In the genomic region with DNA sequence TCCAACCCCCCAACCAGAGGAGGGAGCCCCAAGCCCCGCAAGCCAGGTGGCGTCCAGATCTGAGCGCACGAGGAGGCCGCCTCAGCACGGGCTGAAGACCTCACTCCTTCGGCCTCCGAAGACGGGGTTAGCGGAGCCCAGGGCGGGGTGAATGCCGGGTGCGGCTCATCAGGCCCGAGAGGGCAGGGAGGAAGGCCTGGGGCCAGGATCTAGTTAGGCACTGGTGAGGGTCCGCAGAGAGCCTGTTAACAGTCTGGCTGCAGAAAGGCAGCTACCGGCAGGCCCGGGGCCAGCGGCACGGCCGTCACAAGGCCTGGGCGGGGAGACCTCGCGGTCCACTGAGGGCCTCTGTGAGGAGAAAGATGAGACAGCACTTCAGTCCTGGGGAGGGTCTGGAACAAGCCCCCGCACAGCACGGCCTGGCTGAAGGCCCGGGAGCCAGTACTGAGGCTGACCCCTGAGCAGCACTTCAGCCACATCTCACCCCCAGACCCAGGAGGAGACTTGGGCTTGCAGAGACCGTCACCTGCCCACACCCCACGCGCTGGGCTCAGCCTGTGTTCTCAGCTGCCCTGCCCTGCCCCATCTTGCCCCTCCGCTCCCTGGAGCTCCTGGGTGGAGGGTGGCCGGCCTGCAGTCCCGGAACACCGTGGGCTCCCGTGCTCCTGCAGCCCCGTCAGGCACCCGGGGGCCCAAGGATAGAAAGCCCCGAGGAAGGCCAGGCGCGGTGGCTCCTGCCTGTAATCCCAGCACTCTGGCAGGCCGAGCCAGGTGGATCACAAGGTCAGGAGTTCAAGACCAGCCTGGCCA, we compare ENCODE assay signal across 23 cellular contexts.
DNase-seq lines count a peak whose midpoint lies in the region; ATAC-seq and TF ChIP-seq lines count a peak whose summit lies in the region.
"Had no signal": no experiment of that assay in that cellular context is flagged by ENCODE, and none has a peak within 500 bp of the region (broad histone marks: within the 10 kb centered on the region; RNA-seq: fewer than 3 reads in every experiment).

No MANE protein-coding gene starts in this region.

- H3K36me3 ChIP-seq in cardiac muscle cell, result no peaks in the 10 kb centered on the region
- no peaks in the 10 kb centered on the region for H3K36me3 ChIP-seq in Panc1 (ENCODE audit: control insufficient read depth, insufficient read depth, low read length)
- no peaks in the 10 kb centered on the region for H3K36me3 ChIP-seq in right lobe of liver
- no peaks in the 10 kb centered on the region for H3K36me3 ChIP-seq in aorta (ENCODE audit: control insufficient read depth in 1 of 2, insufficient read depth in 2 of 2, low read length in 1 of 2)
- H3K36me3 ChIP-seq: Peyer's patch had no signal

- no peak for TF ChIP-seq POLR2A in right lobe of liver (IDR thresholded peaks at IDR 0.05)

- no peaks in the 10 kb centered on the region for H3K9me3 ChIP-seq in cardiac muscle cell (ENCODE audit: low read depth)
- no peaks in the 10 kb centered on the region for H3K9me3 ChIP-seq in Panc1 (ENCODE audit: control insufficient read depth, insufficient read depth, low read depth, low read length)
- H3K9me3 ChIP-seq in right lobe of liver, result no peaks in the 10 kb centered on the region
- no peaks in the 10 kb centered on the region for H3K9me3 ChIP-seq in aorta (ENCODE audit: control insufficient read depth, low read length)
- H3K9me3 ChIP-seq: Caco-2, Peyer's patch had no signal

- H3K4me1 ChIP-seq in cardiac muscle cell (ENCODE audit: low read depth) (peaks cover 3% of the 10 kb centered on the region), Panc1 (ENCODE audit: control insufficient read depth, insufficient read depth, low read length) (0 out of 2 replicates have a peak, but pooled peaks cover 3% of the 10 kb centered on the region), right lobe of liver (no peaks in the 10 kb centered on the region), aorta (ENCODE audit: control insufficient read depth in 1 of 2, insufficient read depth in 2 of 2, low read length in 2 of 2) (no peaks in the 10 kb centered on the region)
- H3K4me1 ChIP-seq: Caco-2, Peyer's patch had no signal

- POLR2A ChIA-PET in Panc1 (lab: Charles Lee), result no interaction called here

- CTCF ChIA-PET in Panc1 (lab: Charles Lee), result no interaction called here

- TF ChIP-seq CTCF in cardiac muscle cell (IDR thresholded peaks at IDR 0.05; ENCODE audit: low read depth, low read length) (no peak), Panc1 (IDR thresholded peaks at IDR 0.05) (no peak), right lobe of liver (IDR thresholded peaks at IDR 0.05) (no peak)

- in situ Hi-C loops in Panc1 (cut with HindIII; ENCODE audit: low pct_unique_long_range_greater_than_20kb, low sequenced_read_pairs), result no loop called here

- ATAC-seq in Panc1 (peak; percentile 9; the same call in 1 of the 2 replicates), right lobe of liver (peak in 1 of 4 donors; percentile 12), aorta (ENCODE audit: low FRiP score) (peak; percentile 9), GM19035 (IDR thresholded peaks at IDR 0.05; ENCODE audit: unreplicated experiment) (no peak)

- WGBS in right lobe of liver (ENCODE audit: insufficient coverage, low coverage, low lambda C conversion rate, missing lambda C conversion rate), result 40% methylated on average over 1 of the region's 40 CpGs
- WGBS in aorta, 2 donors, result 95% methylated on average over 37 to 40 of the region's 40 CpGs

- no TSS peak for BruUV-seq in Panc1 (replicated peaks; lab: Mats Ljungman, UMichigan)

- H3K27me3 ChIP-seq in cardiac muscle cell, result no peaks in the 10 kb centered on the region
- H3K27me3 ChIP-seq in Panc1 (ENCODE audit: control insufficient read depth, insufficient read depth, low read length), result no peaks in the 10 kb centered on the region
- no peaks in the 10 kb centered on the region for H3K27me3 ChIP-seq in right lobe of liver
- no peaks in the 10 kb centered on the region for H3K27me3 ChIP-seq in aorta (ENCODE audit: control insufficient read depth in 1 of 2, insufficient read depth in 2 of 2, low read length in 1 of 2)
- H3K27me3 ChIP-seq: Peyer's patch had no signal

- intact Hi-C loops in cardiac septum (cut with DNase I) (no loop called here), Panc1 (cut with micrococcal nuclease; ENCODE audit: unreplicated experiment) (no loop called here), right lobe of liver (cut with DNase I) (no loop called here), aorta (cut with DNase I) (no loop called here)

- no peak for DNase-seq in cardiac muscle cell (ENCODE audit: low read depth in 1 of 2, low spot score in 1 of 2)
- no peak for DNase-seq in cardiac septum (ENCODE audit: low spot score)
- no peak for DNase-seq in Panc1 (ENCODE audit: low read depth, low spot score)
- no peak for DNase-seq in right lobe of liver
- DNase-seq in aorta, result no peak
- no peak for DNase-seq in NCI-H187 (lab: John Stamatoyannopoulos, UW)
- DNase-seq in NCI-H2196 (lab: John Stamatoyannopoulos, UW; ENCODE audit: unreplicated experiment), result no peak
- DNase-seq: 8988T, Caco-2, EL, GDM1, GM23248, H9, IMR-90, NCI-H1092 treated with DMSO at 0.1 percent for 48 hours, NCI-H2029, NCI-H2227 treated with DMSO at 0.1 percent for 48 hours, NCI-H526 treated with DMSO at 0.1 percent for 48 hours, Peyer's patch, SHP77 treated with DMSO at 0.1 percent for 48 hours, T-helper 1 cell had no signal

- H3K4me3 ChIP-seq in cardiac muscle cell (no peak overlapping the region), Panc1 (ENCODE audit: low read depth in 2 of 2, low read length in 2 of 2) (no peak overlapping the region), right lobe of liver (peak overlapping the region in 1 of 3 donors; percentile 59), aorta (ENCODE audit: low read length in 2 of 2) (no peak overlapping the region)
- H3K4me3 ChIP-seq: GM23248, Peyer's patch had no signal

- H3K27ac ChIP-seq in cardiac muscle cell (peak overlapping the region; percentile 34), Panc1 (ENCODE audit: low read length) (no peak overlapping the region), right lobe of liver (peak overlapping the region in 2 of 3 donors; percentile 75 to 94), aorta (ENCODE audit: low read depth in 1 of 2, low read length in 2 of 2) (no peak overlapping the region)
- H3K27ac ChIP-seq: GM23248, KMS-11, Peyer's patch had no signal

Comparison
In these comparisons a context has a peak if more than half of its experiments do, and no peak if none do; other contexts are left out.
1. H3K27ac ChIP-seq: peak in cardiac muscle cell (single experiment) and right lobe of liver (2 of 3); none in Panc1 (single experiment) and aorta (0 of 2).